Comparison of ENCODE assay signal across 19 cellular contexts in the genomic region with DNA sequence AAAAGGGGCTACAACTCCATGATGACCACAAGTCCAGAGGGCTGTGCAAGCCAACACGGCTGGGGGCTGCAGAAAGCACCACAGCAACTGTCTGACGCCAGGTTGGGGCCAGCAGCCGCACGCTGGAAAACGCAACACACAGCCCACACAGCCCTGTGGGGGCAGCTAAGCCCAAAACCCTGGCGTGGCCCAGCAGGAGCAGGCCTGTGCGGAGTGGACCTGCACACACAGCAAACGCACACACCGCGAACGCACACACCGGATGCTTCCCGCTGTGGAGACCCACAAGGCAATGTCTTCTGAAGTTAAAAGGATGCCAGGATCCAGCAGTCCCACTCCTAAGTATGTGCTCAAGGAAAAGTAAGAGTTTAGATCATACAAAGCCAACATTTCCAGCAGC.
DNase-seq lines count a peak whose midpoint lies in the region; ATAC-seq and TF ChIP-seq lines count a peak whose summit lies in the region.
"Had no signal": no experiment of that assay in that cellular context is flagged by ENCODE, and none has a peak within 500 bp of the region (broad histone marks: within the 10 kb centered on the region; RNA-seq: fewer than 3 reads in every experiment).

No MANE protein-coding gene starts in this region.

- TF ChIP-seq POLR2A in heart left ventricle (IDR thresholded peaks at IDR 0.05), result no peak

- H3K27ac ChIP-seq in right cardiac atrium (ENCODE audit: low read length) (no peak overlapping the region), heart left ventricle (no peak overlapping the region), iPS-20b (ENCODE audit: low read length) (peak overlapping the region; percentile 32), substantia nigra (ENCODE audit: low read depth, low read length, poor library complexity, severe bottlenecking) (peak overlapping the region; percentile 32)
- H3K27ac ChIP-seq: uterus had no signal

- WGBS in right cardiac atrium, result 96% methylated on average over 13 of the region's 13 CpGs
- WGBS in heart left ventricle, 4 donors, result 85 to 98% (median 96%) methylated on average over 13 of the region's 13 CpGs

- peak in 2 of 3 donors; percentile 18 to 38 for DNase-seq in right cardiac atrium
- no peak for DNase-seq in heart left ventricle
- DNase-seq in activated naive CD8-positive, alpha-beta T cell treated with anti-CD3 and anti-CD28 coated beads for 36 hours, result no peak
- DNase-seq in substantia nigra (lab: John Stamatoyannopoulos, UW), result no peak
- DNase-seq in DMS114 treated with DMSO at 0.1 percent for 48 hours (lab: John Stamatoyannopoulos, UW; ENCODE audit: unreplicated experiment), result no peak
- no peak for DNase-seq in pons (ENCODE audit: low spot score)
- no peak for DNase-seq in CD1c-positive myeloid dendritic cell (ENCODE audit: extremely low spot score)
- DNase-seq: activated naive CD4-positive, alpha-beta T cell treated with anti-CD3 and anti-CD28 coated beads for 36 hours; CD4-positive, alpha-beta T cell; effector CD4-positive, alpha-beta T cell; GOT3; NCI-H1417; NCI-H2171 treated with DMSO at 0.1 percent for 48 hours; NCI-H82; posterior cingulate gyrus; SW 1271; uterus had no signal

- peak overlapping the region; percentile 56 for H3K4me3 Mint-ChIP-seq in activated naive CD8-positive, alpha-beta T cell treated with anti-CD3 and anti-CD28 coated beads for 36 hours
- H3K4me3 Mint-ChIP-seq: activated naive CD4-positive, alpha-beta T cell treated with anti-CD3 and anti-CD28 coated beads for 36 hours had no signal

- H3K9me3 ChIP-seq in right cardiac atrium (ENCODE audit: control insufficient read depth, low read length) (no peaks in the 10 kb centered on the region), heart left ventricle (no peaks in the 10 kb centered on the region), iPS-20b (ENCODE audit: insufficient read depth, low read depth, low read length) (no peaks in the 10 kb centered on the region)
- H3K9me3 ChIP-seq: A549, uterus had no signal

- peaks cover 11% of the 10 kb centered on the region for H3K36me3 Mint-ChIP-seq in activated naive CD8-positive, alpha-beta T cell treated with anti-CD3 and anti-CD28 coated beads for 36 hours

- TF ChIP-seq CTCF in heart left ventricle (IDR thresholded peaks at IDR 0.05), result no peak

- H3K36me3 ChIP-seq in heart left ventricle, result peaks cover 0 to 5% (median 0%) of the 10 kb centered on the region in 9 donors
- no peaks in the 10 kb centered on the region for H3K36me3 ChIP-seq in iPS-20b (ENCODE audit: insufficient read depth, low read depth, low read length)
- H3K36me3 ChIP-seq: uterus had no signal

- ATAC-seq in right cardiac atrium (no peak), heart left ventricle (no peak)
- ATAC-seq: A549 had no signal

- H3K4me1 Mint-ChIP-seq in activated naive CD8-positive, alpha-beta T cell treated with anti-CD3 and anti-CD28 coated beads for 36 hours, result peaks cover 35% of the 10 kb centered on the region

- H3K4me3 ChIP-seq in right cardiac atrium (ENCODE audit: low read length) (no peak overlapping the region), heart left ventricle (no peak overlapping the region), iPS-20b (ENCODE audit: low read length) (no peak overlapping the region)
- H3K4me3 ChIP-seq: A549, uterus had no signal

- peaks cover 10% of the 10 kb centered on the region for H3K4me1 ChIP-seq in right cardiac atrium (ENCODE audit: control insufficient read depth, insufficient read depth, low read length)
- peaks cover 0 to 54% (median 20%) of the 10 kb centered on the region in 12 donors for H3K4me1 ChIP-seq in heart left ventricle
- H3K4me1 ChIP-seq in iPS-20b (ENCODE audit: insufficient read depth, low read length), result peaks cover 6% of the 10 kb centered on the region; the same call in 1 of the 2 replicates

- intact Hi-C loops in right cardiac atrium (cut with DNase I), result loop anchor here in 1 of 4 donors (10.0 kb wide), 1 partner anchor 83 kb away; no protein-coding TSS in a partner anchor
- intact Hi-C loops in heart left ventricle (cut with DNase I), result no loop called here

- no peak overlapping the region for H3K9ac ChIP-seq in iPS-20b (ENCODE audit: low read depth, low read length)

- no peak overlapping the region for H3K27ac Mint-ChIP-seq in activated naive CD8-positive, alpha-beta T cell treated with anti-CD3 and anti-CD28 coated beads for 36 hours
- H3K27ac Mint-ChIP-seq: activated naive CD4-positive, alpha-beta T cell treated with anti-CD3 and anti-CD28 coated beads for 36 hours had no signal

- H3K9me3 Mint-ChIP-seq in activated naive CD8-positive, alpha-beta T cell treated with anti-CD3 and anti-CD28 coated beads for 36 hours, result no peaks in the 10 kb centered on the region
- H3K9me3 Mint-ChIP-seq: activated naive CD4-positive, alpha-beta T cell treated with anti-CD3 and anti-CD28 coated beads for 36 hours; CD4-positive, alpha-beta T cell had no signal

- H3K27me3 ChIP-seq in right cardiac atrium (ENCODE audit: control insufficient read depth, insufficient read depth) (no peaks in the 10 kb centered on the region), heart left ventricle (no peaks in the 10 kb centered on the region), iPS-20b (ENCODE audit: insufficient read depth, low read length) (no peaks in the 10 kb centered on the region)
- H3K27me3 ChIP-seq: uterus had no signal

- no peaks in the 10 kb centered on the region for H3K27me3 Mint-ChIP-seq in activated naive CD8-positive, alpha-beta T cell treated with anti-CD3 and anti-CD28 coated beads for 36 hours
- H3K27me3 Mint-ChIP-seq: CD4-positive, alpha-beta T cell had no signal

Comparison
In these comparisons a context has a peak if more than half of its experiments do, and no peak if none do; other contexts are left out.
1. DNase-seq: peak in right cardiac atrium (2 of 3); none in heart left ventricle (0 of 5), activated naive CD8-positive, alpha-beta T cell treated with anti-CD3 and anti-CD28 coated beads for 36 hours (single experiment), substantia nigra (0 of 49), DMS114 treated with DMSO at 0.1 percent for 48 hours (single experiment), pons (single experiment) and CD1c-positive myeloid dendritic cell (single experiment).
2. H3K27ac ChIP-seq: peak in iPS-20b (single experiment) and substantia nigra (single experiment); none in right cardiac atrium (single experiment) and heart left ventricle (0 of 12).